In genomic region chr5:74122175-74122574, GRCh38 we compare ENCODE assay signal across 14 cellular contexts.
DNase-seq lines count a peak whose midpoint lies in the region; TF ChIP-seq lines count a peak whose summit lies in the region.
"Had no signal": no experiment of that assay in that cellular context is flagged by ENCODE, and none has a peak within 500 bp of the region (broad histone marks: within the 10 kb centered on the region; RNA-seq: fewer than 3 reads in every experiment).

No MANE protein-coding gene starts in this region.

- no peaks in the 10 kb centered on the region for H3K36me3 Mint-ChIP-seq in Caco-2 (ENCODE audit: insufficient read depth, unreplicated experiment)

- BruUV-seq in Caco-2 (replicated peaks; lab: Mats Ljungman, UMichigan): no TSS peak

- no peak for TF ChIP-seq CTCF in HEK293 (tag by site-specific recombination; IDR thresholded peaks at IDR 0.05)
- TF ChIP-seq CTCF in Caco-2 (IDR thresholded peaks at IDR 0.05; ENCODE audit: insufficient read depth in 1 of 2, low read depth in 1 of 2, low read length in 1 of 2, severe bottlenecking in 1 of 2, unreplicated experiment in 1 of 2): no peak
- TF ChIP-seq CTCF in lower leg skin (IDR thresholded peaks at IDR 0.05): no peak

- TF ChIP-seq POLR2A in lower leg skin (IDR thresholded peaks at IDR 0.05): no peak

- peaks cover 12% of the 10 kb centered on the region for H3K4me1 Mint-ChIP-seq in Caco-2 (ENCODE audit: low read depth, unreplicated experiment)
- H3K4me1 Mint-ChIP-seq: H9 had no signal

- WGBS in lower leg skin, 2 donors: 78 to 82% methylated on average over 1 of the region's 1 CpG

- no peaks in the 10 kb centered on the region for H3K36me3 ChIP-seq in HEK293 (ENCODE audit: control insufficient read depth in 2 of 2, insufficient read depth in 1 of 2, low read length in 2 of 2)
- no peaks in the 10 kb centered on the region for H3K36me3 ChIP-seq in Caco-2 (ENCODE audit: control insufficient read depth, insufficient read depth, low read length)
- H3K36me3 ChIP-seq: BLaER1 had no signal

- intact Hi-C loops in Caco-2 (cut with micrococcal nuclease; ENCODE audit: unreplicated experiment): no loop called here
- intact Hi-C loops in lower leg skin (cut with DNase I; ENCODE audit: low total_unique reads): no loop called here

- POLR2A ChIA-PET in HEK293 (lab: Yijun Ruan, JAX): no interaction called here
- POLR2A ChIA-PET in Caco-2 (lab: Charles Lee): no interaction called here

- no peak overlapping the region for H3K27ac Mint-ChIP-seq in Caco-2 (ENCODE audit: unreplicated experiment)
- H3K27ac Mint-ChIP-seq: H9 had no signal

- no peaks in the 10 kb centered on the region for H3K27me3 ChIP-seq in Caco-2 (replicated peaks; ENCODE audit: control insufficient read depth, insufficient read depth, low read length)
- H3K27me3 ChIP-seq: BLaER1 had no signal

- H3K4me1 ChIP-seq in HEK293 (ENCODE audit: control insufficient read depth, insufficient read depth, low read length) (peaks cover 6% of the 10 kb centered on the region), Caco-2 (no peaks in the 10 kb centered on the region)
- H3K4me1 ChIP-seq: BLaER1 had no signal

- CTCF ChIA-PET in HEK293 (lab: Yijun Ruan, JAX) (interaction anchor here (0.6 to 1.6 kb wide), 5 partner anchors 9 to 220 kb away, joined by 3 to 4 read pairs (median 3); no protein-coding TSS in a partner anchor), Caco-2 (lab: Charles Lee) (no interaction called here)

- H3K27ac ChIP-seq in HEK293 (ENCODE audit: extremely low read depth, low read depth, low read length): no peak overlapping the region
- H3K27ac ChIP-seq: BLaER1 had no signal

- H3K4me3 ChIP-seq in HEK293 (ENCODE audit: low read depth, low read length): no peak overlapping the region
- H3K4me3 ChIP-seq in Caco-2 (ENCODE audit: low read depth, low read length): no peak overlapping the region
- no peak overlapping the region for H3K4me3 ChIP-seq in lower leg skin (ENCODE audit: low read depth, poor library complexity, severe bottlenecking)
- H3K4me3 ChIP-seq: BLaER1 had no signal

- H3K9me3 Mint-ChIP-seq in Caco-2 (ENCODE audit: unreplicated experiment): no peaks in the 10 kb centered on the region

- no peaks in the 10 kb centered on the region for H3K27me3 Mint-ChIP-seq in Caco-2 (ENCODE audit: insufficient read depth, unreplicated experiment)

- H3K9me3 ChIP-seq in HEK293 (ENCODE audit: control insufficient read depth, insufficient read depth, low read depth, low read length) (no peaks in the 10 kb centered on the region), Caco-2 (no peaks in the 10 kb centered on the region)
- H3K9me3 ChIP-seq: BLaER1 had no signal

- no peak overlapping the region for H3K4me3 Mint-ChIP-seq in Caco-2 (ENCODE audit: unreplicated experiment)
- H3K4me3 Mint-ChIP-seq: H9 had no signal

- DNase-seq in Kasumi-1 (lab: John Stamatoyannopoulos, UW) (peak; percentile 9 to 10), NCI-H748 (lab: John Stamatoyannopoulos, UW; ENCODE audit: unreplicated experiment) (peak; percentile 77), dermis microvascular lymphatic vessel endothelial cell (ENCODE audit: low read depth in 2 of 2) (peak; percentile 38 to 42), SIG-M5 treated with dmso at 0.1 percent for 504 hours (lab: John Stamatoyannopoulos, UW; ENCODE audit: unreplicated experiment) (no peak), Caco-2 (no peak), lower leg skin (ENCODE audit: low spot score in 2 of 2) (no peak), hepatic stellate cell (ENCODE audit: low spot score) (no peak)
- DNase-seq: H9, MV-4-11, NCI-H1436 treated with DMSO at 0.1 percent for 48 hours, SIG-M5, T-helper 9 cell had no signal

TF ChIP-seq in HEK293, 187 proteins besides CTCF, POLR2A, EP300 and RAD21:
- TF ChIP-seq ZNF571 (tag by site-specific recombination; IDR thresholded peaks at IDR 0.05): no peak
- TF ChIP-seq, protein P1, sequence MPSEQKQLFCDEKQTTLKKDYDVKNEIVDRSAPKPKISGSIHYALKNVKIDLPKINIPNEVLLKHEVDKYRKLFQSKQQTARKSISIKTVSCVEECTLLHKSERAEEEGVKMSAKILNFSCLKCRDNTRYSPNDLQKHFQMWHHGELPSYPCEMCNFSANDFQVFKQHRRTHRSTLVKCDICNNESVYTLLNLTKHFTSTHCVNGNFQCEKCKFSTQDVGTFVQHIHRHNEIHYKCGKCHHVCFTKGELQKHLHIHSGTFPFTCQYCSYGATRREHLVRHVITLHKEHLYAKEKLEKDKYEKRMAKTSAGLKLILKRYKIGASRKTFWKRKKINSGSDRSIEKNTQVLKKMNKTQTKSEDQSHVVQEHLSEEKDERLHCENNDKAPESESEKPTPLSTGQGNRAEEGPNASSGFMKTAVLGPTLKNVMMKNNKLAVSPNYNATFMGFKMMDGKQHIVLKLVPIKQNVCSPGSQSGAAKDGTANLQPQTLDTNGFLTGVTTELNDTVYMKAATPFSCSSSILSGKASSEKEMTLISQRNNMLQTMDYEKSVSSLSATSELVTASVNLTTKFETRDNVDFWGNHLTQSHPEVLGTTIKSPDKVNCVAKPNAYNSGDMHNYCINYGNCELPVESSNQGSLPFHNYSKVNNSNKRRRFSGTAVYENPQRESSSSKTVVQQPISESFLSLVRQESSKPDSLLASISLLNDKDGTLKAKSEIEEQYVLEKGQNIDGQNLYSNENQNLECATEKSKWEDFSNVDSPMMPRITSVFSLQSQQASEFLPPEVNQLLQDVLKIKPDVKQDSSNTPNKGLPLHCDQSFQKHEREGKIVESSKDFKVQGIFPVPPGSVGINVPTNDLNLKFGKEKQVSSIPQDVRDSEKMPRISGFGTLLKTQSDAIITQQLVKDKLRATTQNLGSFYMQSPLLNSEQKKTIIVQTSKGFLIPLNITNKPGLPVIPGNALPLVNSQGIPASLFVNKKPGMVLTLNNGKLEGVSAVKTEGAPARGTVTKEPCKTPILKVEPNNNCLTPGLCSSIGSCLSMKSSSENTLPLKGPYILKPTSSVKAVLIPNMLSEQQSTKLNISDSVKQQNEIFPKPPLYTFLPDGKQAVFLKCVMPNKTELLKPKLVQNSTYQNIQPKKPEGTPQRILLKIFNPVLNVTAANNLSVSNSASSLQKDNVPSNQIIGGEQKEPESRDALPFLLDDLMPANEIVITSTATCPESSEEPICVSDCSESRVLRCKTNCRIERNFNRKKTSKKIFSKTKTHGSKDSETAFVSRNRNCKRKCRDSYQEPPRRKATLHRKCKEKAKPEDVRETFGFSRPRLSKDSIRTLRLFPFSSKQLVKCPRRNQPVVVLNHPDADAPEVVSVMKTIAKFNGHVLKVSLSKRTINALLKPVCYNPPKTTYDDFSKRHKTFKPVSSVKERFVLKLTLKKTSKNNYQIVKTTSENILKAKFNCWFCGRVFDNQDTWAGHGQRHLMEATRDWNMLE (tag by site-specific recombination; conservative IDR thresholded peaks at IDR 0.05; ENCODE audit: low read depth): no peak
- no peak for TF ChIP-seq ZNF837 (tag by site-specific recombination; IDR thresholded peaks at IDR 0.05)
- TF ChIP-seq GLIS1 (tag by site-specific recombination; IDR thresholded peaks at IDR 0.05): 0 out of 2 replicates have a peak, but pooled peaks have one; percentile 7
- TF ChIP-seq, protein P2, sequence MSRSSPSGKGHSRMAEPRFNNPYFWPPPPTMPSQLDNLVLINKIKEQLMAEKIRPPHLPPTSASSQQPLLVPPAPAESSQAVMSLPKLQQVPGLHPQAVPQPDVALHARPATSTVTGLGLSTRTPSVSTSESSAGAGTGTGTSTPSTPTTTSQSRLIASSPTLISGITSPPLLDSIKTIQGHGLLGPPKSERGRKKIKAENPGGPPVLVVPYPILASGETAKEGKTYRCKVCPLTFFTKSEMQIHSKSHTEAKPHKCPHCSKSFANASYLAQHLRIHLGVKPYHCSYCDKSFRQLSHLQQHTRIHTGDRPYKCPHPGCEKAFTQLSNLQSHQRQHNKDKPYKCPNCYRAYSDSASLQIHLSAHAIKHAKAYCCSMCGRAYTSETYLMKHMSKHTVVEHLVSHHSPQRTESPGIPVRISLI (tag by site-specific recombination; IDR thresholded peaks at IDR 0.05): no peak

Comparison
In these comparisons a context has a peak if more than half of its experiments do, and no peak if none do; other contexts are left out.
1. DNase-seq: peak in Kasumi-1 (2 of 2), NCI-H748 (single experiment) and dermis microvascular lymphatic vessel endothelial cell (2 of 2); none in SIG-M5 treated with dmso at 0.1 percent for 504 hours (single experiment), Caco-2 (0 of 2), lower leg skin (0 of 2) and hepatic stellate cell (single experiment).